1 cellular context compared by ENCODE assay signal in genomic region chr3:14265246-14265962, GRCh38.
TF ChIP-seq lines count a peak whose summit lies in the region.

No MANE protein-coding gene starts in this region.

TF ChIP-seq in K562, 482 proteins besides CTCF, POLR2A, EP300 and RAD21 (continued from another document and continues in another):
- TF ChIP-seq SMARCC2 (IDR thresholded peaks at IDR 0.05; ENCODE audit: low read depth) (peak; percentile 63; the same call in 1 of the 2 replicates), MIER1 (IDR thresholded peaks at IDR 0.05; ENCODE audit: low read depth) (no peak), FOXP1 (CRISPR knock-in tag; IDR thresholded peaks at IDR 0.05) (no peak), TCF15 (CRISPR knock-in tag; IDR thresholded peaks at IDR 0.05) (no peak), TAF1 (IDR thresholded peaks at IDR 0.05; ENCODE audit: control insufficient read depth, extremely low read depth, insufficient read depth, low read length, severe bottlenecking) (no peak), NRF1 (conservative IDR thresholded peaks at IDR 0.05 in 1 of 2, IDR thresholded peaks at IDR 0.05 in 1 of 2) (peak; percentile 13 to 33; a peak in 2 of 4 replicates), ZBTB1 (CRISPR knock-in tag; IDR thresholded peaks at IDR 0.05; ENCODE audit: borderline replicate concordance, low read depth) (no peak), GTF3C2 (IDR thresholded peaks at IDR 0.05; ENCODE audit: borderline replicate concordance, extremely low read depth, insufficient read length) (no peak), ZBTB33 (CRISPR knock-in tag; IDR thresholded peaks at IDR 0.05) (peak; percentile 67), CEBPZ (IDR thresholded peaks at IDR 0.05; ENCODE audit: borderline replicate concordance, low read depth, low read length) (no peak), ZFP36 (IDR thresholded peaks at IDR 0.05; ENCODE audit: low read depth, low read length, partially characterized antibody) (peak; percentile 49), MITF (IDR thresholded peaks at IDR 0.05) (peak; percentile 87), FOXJ2 (tag; IDR thresholded peaks at IDR 0.05) (peak; percentile 91), HDAC2 (IDR thresholded peaks at IDR 0.05) (peak; percentile 64), E2F4 (CRISPR knock-in tag; IDR thresholded peaks at IDR 0.05; ENCODE audit: low read depth) (no peak), BCLAF1 (IDR thresholded peaks at IDR 0.05; ENCODE audit: borderline replicate concordance in 1 of 2, control insufficient read depth in 1 of 2, low read depth in 2 of 2, low read length in 1 of 2) (no peak), ZNF133 (CRISPR knock-in tag; IDR thresholded peaks at IDR 0.05) (no peak), PHTF2 (CRISPR knock-in tag; IDR thresholded peaks at IDR 0.05) (no peak), CHCHD3 (CRISPR knock-in tag; IDR thresholded peaks at IDR 0.05) (no peak), HDAC1 (IDR thresholded peaks at IDR 0.05) (peak in 1 of 2 experiments; percentile 60; a peak in 1 of 4 replicates), STAT6 (CRISPR knock-in tag; IDR thresholded peaks at IDR 0.05) (no peak), NFIX (CRISPR knock-in tag; IDR thresholded peaks at IDR 0.05; ENCODE audit: low read depth) (peak; percentile 0; the same call in 1 of the 2 replicates), CREB1 (IDR thresholded peaks at IDR 0.05) (no peak), CREB1 (CRISPR knock-in tag; IDR thresholded peaks at IDR 0.05) (peak; percentile 66; the same call in 1 of the 2 replicates), MAFK (IDR thresholded peaks at IDR 0.05; ENCODE audit: low read length) (0 out of 2 replicates have a peak, but pooled peaks have one; percentile 5), TFAM (CRISPR knock-in tag; conservative IDR thresholded peaks at IDR 0.05) (no peak), MECOM (CRISPR knock-in tag; IDR thresholded peaks at IDR 0.05) (no peak), ZNF766 (CRISPR knock-in tag; conservative IDR thresholded peaks at IDR 0.05) (no peak), COPS2 (conservative IDR thresholded peaks at IDR 0.05) (no peak), IFI16 (CRISPR knock-in tag; IDR thresholded peaks at IDR 0.05) (no peak), ZBTB26 (CRISPR knock-in tag; IDR thresholded peaks at IDR 0.05) (no peak; the same call in 1 of the 2 replicates), ZNF431 (CRISPR knock-in tag; IDR thresholded peaks at IDR 0.05) (0 out of 2 replicates have a peak, but pooled peaks have one; percentile 29), MYNN (IDR thresholded peaks at IDR 0.05) (no peak), MYNN (CRISPR knock-in tag; IDR thresholded peaks at IDR 0.05) (no peak), DPF2 (IDR thresholded peaks at IDR 0.05) (peak; percentile 90), ZNF232 (CRISPR knock-in tag; IDR thresholded peaks at IDR 0.05) (no peak)
